3 cellular contexts compared by ENCODE assay signal in the genomic region with DNA sequence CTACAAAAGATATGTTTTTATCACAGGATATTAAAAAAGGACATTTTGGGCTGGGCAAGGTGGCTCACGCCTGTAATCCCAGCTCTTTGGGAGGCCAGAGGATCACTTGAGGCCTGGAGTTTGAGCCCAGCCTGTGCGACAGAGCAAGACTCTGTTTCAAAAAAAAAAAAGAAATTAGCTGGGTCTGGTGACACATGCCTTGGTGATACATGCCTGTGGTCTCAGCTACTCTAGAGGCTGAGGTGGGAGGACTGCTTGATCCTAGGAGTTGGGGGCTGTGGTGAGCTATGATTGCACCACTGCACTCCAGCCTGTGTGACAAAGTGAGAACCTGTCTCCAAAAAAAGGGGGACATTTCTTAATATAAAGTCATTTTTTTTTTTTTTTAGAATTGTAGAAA. TPM values are rescaled to one million over a fixed set of nuclear protein-coding genes. Genes with fewer than 3 reads are reported as not detected.
"Had no signal": no experiment of that assay in that cellular context is flagged by ENCODE, and none has a peak within 500 bp of the region (broad histone marks: within the 10 kb centered on the region; RNA-seq: fewer than 3 reads in every experiment).

No MANE protein-coding gene starts in this region.

RNA-seq across cellular contexts. Expression of gene RSPH10B2, which starts 46.4 kb away (rescaled TPM):
- total RNA-seq: activated naive CD4-positive, alpha-beta T cell treated with anti-CD3 and anti-CD28 coated beads for 36 hours; body of pancreas had no signal
- polyA plus RNA-seq: aorta had no signal
